1 cellular context compared by ENCODE assay signal in the genomic region with DNA sequence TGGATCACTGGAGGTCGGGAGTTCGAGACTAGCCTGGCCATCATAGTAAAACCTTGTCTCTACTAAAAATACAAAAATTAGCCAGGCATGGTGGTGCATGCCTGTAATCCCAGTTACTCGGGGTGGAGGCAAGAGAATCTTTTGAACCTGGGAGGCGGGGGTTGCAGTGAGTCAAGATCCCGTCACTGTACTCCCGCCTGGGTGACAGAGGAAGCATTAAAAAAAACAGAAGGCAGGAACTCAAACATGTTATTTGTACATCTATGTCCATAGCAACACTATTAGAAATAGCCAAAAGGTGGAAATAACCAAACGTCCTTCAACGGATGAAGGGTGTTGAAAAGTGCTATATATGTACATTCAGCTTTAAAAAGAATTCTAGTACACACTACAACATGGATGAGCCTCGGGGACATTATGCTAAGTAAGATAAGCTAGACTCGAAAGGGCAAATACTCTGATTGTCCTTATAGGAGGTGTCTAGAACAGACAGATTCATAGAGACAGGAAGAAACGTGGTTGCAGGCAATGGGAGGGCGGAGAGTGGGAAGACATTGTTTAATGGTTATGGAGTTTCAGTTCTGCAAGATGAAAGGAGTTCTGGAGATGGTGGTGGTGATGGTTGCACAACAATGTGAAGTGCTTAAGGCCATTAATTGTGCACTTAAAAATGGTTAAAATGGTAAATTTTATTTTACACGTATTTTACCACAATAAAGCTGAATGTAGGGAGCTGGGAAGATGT.
TF ChIP-seq lines count a peak whose summit lies in the region.

No MANE protein-coding gene starts in this region.

TF ChIP-seq in GM12878, 131 proteins besides CTCF, POLR2A, EP300 and RAD21 (continued from another document and continues in another):
- TF ChIP-seq, protein P1, sequence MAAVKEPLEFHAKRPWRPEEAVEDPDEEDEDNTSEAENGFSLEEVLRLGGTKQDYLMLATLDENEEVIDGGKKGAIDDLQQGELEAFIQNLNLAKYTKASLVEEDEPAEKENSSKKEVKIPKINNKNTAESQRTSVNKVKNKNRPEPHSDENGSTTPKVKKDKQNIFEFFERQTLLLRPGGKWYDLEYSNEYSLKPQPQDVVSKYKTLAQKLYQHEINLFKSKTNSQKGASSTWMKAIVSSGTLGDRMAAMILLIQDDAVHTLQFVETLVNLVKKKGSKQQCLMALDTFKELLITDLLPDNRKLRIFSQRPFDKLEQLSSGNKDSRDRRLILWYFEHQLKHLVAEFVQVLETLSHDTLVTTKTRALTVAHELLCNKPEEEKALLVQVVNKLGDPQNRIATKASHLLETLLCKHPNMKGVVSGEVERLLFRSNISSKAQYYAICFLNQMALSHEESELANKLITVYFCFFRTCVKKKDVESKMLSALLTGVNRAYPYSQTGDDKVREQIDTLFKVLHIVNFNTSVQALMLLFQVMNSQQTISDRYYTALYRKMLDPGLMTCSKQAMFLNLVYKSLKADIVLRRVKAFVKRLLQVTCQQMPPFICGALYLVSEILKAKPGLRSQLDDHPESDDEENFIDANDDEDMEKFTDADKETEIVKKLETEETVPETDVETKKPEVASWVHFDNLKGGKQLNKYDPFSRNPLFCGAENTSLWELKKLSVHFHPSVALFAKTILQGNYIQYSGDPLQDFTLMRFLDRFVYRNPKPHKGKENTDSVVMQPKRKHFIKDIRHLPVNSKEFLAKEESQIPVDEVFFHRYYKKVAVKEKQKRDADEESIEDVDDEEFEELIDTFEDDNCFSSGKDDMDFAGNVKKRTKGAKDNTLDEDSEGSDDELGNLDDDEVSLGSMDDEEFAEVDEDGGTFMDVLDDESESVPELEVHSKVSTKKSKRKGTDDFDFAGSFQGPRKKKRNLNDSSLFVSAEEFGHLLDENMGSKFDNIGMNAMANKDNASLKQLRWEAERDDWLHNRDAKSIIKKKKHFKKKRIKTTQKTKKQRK (IDR thresholded peaks at IDR 0.05; ENCODE audit: low read depth, low read length), result no peak
- TF ChIP-seq RB1 (IDR thresholded peaks at IDR 0.05; ENCODE audit: borderline replicate concordance) (no peak), MTA3 (IDR thresholded peaks at IDR 0.05; ENCODE audit: borderline replicate concordance, low read length) (peak; percentile 58; the same call in 1 of the 2 replicates), ASH2L (IDR thresholded peaks at IDR 0.05; ENCODE audit: borderline replicate concordance, low read depth) (no peak), RBBP5 (conservative IDR thresholded peaks at IDR 0.05) (no peak), ZBED1 (IDR thresholded peaks at IDR 0.05; ENCODE audit: borderline replicate concordance) (no peak), CREM (IDR thresholded peaks at IDR 0.05; ENCODE audit: low read depth) (0 out of 2 replicates have a peak, but pooled peaks have one; percentile 42), MTA2 (IDR thresholded peaks at IDR 0.05; ENCODE audit: low read depth) (peak; percentile 97), SIX5 (IDR thresholded peaks at IDR 0.05; ENCODE audit: low read depth, low read length, severe bottlenecking) (no peak), RCOR1 (conservative IDR thresholded peaks at IDR 0.05; ENCODE audit: low read depth, low read length) (no peak), NR2C2 (IDR thresholded peaks at IDR 0.05; ENCODE audit: borderline replicate concordance, control insufficient read depth, insufficient read length, low read depth) (no peak), BACH1 (IDR thresholded peaks at IDR 0.05; ENCODE audit: borderline replicate concordance) (peak; percentile 58; the same call in 1 of the 2 replicates), ZNF622 (IDR thresholded peaks at IDR 0.05) (no peak), BRCA1 (IDR thresholded peaks at IDR 0.05; ENCODE audit: low read depth, low read length) (no peak), IRF4 (IDR thresholded peaks at IDR 0.05; ENCODE audit: low read depth, low read length) (peak; percentile 95), CEBPB (IDR thresholded peaks at IDR 0.05; ENCODE audit: borderline replicate concordance in 1 of 2, low read depth in 2 of 2, low read length in 2 of 2) (peak in 1 of 2 experiments; percentile 87; a peak in 2 of 4 replicates), MXI1 (IDR thresholded peaks at IDR 0.05; ENCODE audit: low read depth, low read length) (no peak), NFIC (IDR thresholded peaks at IDR 0.05; ENCODE audit: low read depth, low read length) (peak; percentile 88), HDAC2 (IDR thresholded peaks at IDR 0.05) (no peak), PML (IDR thresholded peaks at IDR 0.05; ENCODE audit: low read length) (no peak)
- TF ChIP-seq, protein P2, sequence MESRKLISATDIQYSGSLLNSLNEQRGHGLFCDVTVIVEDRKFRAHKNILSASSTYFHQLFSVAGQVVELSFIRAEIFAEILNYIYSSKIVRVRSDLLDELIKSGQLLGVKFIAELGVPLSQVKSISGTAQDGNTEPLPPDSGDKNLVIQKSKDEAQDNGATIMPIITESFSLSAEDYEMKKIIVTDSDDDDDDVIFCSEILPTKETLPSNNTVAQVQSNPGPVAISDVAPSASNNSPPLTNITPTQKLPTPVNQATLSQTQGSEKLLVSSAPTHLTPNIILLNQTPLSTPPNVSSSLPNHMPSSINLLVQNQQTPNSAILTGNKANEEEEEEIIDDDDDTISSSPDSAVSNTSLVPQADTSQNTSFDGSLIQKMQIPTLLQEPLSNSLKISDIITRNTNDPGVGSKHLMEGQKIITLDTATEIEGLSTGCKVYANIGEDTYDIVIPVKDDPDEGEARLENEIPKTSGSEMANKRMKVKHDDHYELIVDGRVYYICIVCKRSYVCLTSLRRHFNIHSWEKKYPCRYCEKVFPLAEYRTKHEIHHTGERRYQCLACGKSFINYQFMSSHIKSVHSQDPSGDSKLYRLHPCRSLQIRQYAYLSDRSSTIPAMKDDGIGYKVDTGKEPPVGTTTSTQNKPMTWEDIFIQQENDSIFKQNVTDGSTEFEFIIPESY (IDR thresholded peaks at IDR 0.05), result no peak
- TF ChIP-seq, protein P3, sequence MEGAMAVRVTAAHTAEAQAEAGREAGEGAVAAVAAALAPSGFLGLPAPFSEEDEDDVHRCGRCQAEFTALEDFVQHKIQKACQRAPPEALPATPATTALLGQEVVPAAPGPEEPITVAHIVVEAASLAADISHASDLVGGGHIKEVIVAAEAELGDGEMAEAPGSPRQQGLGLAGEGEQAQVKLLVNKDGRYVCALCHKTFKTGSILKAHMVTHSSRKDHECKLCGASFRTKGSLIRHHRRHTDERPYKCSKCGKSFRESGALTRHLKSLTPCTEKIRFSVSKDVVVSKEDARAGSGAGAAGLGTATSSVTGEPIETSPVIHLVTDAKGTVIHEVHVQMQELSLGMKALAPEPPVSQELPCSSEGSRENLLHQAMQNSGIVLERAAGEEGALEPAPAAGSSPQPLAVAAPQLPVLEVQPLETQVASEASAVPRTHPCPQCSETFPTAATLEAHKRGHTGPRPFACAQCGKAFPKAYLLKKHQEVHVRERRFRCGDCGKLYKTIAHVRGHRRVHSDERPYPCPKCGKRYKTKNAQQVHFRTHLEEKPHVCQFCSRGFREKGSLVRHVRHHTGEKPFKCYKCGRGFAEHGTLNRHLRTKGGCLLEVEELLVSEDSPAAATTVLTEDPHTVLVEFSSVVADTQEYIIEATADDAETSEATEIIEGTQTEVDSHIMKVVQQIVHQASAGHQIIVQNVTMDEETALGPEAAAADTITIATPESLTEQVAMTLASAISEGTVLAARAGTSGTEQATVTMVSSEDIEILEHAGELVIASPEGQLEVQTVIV (IDR thresholded peaks at IDR 0.05; ENCODE audit: borderline replicate concordance, partially characterized antibody), result no peak
- TF ChIP-seq, protein P4, sequence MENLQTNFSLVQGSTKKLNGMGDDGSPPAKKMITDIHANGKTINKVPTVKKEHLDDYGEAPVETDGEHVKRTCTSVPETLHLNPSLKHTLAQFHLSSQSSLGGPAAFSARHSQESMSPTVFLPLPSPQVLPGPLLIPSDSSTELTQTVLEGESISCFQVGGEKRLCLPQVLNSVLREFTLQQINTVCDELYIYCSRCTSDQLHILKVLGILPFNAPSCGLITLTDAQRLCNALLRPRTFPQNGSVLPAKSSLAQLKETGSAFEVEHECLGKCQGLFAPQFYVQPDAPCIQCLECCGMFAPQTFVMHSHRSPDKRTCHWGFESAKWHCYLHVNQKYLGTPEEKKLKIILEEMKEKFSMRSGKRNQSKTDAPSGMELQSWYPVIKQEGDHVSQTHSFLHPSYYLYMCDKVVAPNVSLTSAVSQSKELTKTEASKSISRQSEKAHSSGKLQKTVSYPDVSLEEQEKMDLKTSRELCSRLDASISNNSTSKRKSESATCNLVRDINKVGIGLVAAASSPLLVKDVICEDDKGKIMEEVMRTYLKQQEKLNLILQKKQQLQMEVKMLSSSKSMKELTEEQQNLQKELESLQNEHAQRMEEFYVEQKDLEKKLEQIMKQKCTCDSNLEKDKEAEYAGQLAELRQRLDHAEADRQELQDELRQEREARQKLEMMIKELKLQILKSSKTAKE (IDR thresholded peaks at IDR 0.05; ENCODE audit: low read depth, poor library complexity, severe bottlenecking), result peak; percentile 53
- TF ChIP-seq, protein P5, sequence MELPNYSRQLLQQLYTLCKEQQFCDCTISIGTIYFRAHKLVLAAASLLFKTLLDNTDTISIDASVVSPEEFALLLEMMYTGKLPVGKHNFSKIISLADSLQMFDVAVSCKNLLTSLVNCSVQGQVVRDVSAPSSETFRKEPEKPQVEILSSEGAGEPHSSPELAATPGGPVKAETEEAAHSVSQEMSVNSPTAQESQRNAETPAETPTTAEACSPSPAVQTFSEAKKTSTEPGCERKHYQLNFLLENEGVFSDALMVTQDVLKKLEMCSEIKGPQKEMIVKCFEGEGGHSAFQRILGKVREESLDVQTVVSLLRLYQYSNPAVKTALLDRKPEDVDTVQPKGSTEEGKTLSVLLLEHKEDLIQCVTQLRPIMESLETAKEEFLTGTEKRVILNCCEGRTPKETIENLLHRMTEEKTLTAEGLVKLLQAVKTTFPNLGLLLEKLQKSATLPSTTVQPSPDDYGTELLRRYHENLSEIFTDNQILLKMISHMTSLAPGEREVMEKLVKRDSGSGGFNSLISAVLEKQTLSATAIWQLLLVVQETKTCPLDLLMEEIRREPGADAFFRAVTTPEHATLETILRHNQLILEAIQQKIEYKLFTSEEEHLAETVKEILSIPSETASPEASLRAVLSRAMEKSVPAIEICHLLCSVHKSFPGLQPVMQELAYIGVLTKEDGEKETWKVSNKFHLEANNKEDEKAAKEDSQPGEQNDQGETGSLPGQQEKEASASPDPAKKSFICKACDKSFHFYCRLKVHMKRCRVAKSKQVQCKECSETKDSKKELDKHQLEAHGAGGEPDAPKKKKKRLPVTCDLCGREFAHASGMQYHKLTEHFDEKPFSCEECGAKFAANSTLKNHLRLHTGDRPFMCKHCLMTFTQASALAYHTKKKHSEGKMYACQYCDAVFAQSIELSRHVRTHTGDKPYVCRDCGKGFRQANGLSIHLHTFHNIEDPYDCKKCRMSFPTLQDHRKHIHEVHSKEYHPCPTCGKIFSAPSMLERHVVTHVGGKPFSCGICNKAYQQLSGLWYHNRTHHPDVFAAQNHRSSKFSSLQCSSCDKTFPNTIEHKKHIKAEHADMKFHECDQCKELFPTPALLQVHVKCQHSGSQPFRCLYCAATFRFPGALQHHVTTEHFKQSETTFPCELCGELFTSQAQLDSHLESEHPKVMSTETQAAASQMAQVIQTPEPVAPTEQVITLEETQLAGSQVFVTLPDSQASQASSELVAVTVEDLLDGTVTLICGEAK (IDR thresholded peaks at IDR 0.05; ENCODE audit: borderline replicate concordance), result no peak
- TF ChIP-seq, protein P6, sequence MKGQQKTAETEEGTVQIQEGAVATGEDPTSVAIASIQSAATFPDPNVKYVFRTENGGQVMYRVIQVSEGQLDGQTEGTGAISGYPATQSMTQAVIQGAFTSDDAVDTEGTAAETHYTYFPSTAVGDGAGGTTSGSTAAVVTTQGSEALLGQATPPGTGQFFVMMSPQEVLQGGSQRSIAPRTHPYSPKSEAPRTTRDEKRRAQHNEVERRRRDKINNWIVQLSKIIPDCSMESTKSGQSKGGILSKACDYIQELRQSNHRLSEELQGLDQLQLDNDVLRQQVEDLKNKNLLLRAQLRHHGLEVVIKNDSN (IDR thresholded peaks at IDR 0.05; ENCODE audit: borderline replicate concordance, extremely low read length, insufficient read depth, low read depth, low read length), result no peak
- TF ChIP-seq, protein P7, sequence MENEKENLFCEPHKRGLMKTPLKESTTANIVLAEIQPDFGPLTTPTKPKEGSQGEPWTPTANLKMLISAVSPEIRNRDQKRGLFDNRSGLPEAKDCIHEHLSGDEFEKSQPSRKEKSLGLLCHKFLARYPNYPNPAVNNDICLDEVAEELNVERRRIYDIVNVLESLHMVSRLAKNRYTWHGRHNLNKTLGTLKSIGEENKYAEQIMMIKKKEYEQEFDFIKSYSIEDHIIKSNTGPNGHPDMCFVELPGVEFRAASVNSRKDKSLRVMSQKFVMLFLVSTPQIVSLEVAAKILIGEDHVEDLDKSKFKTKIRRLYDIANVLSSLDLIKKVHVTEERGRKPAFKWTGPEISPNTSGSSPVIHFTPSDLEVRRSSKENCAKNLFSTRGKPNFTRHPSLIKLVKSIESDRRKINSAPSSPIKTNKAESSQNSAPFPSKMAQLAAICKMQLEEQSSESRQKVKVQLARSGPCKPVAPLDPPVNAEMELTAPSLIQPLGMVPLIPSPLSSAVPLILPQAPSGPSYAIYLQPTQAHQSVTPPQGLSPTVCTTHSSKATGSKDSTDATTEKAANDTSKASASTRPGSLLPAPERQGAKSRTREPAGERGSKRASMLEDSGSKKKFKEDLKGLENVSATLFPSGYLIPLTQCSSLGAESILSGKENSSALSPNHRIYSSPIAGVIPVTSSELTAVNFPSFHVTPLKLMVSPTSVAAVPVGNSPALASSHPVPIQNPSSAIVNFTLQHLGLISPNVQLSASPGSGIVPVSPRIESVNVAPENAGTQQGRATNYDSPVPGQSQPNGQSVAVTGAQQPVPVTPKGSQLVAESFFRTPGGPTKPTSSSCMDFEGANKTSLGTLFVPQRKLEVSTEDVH (IDR thresholded peaks at IDR 0.05; ENCODE audit: low read depth, partially characterized antibody), result no peak
- TF ChIP-seq, protein P8, sequence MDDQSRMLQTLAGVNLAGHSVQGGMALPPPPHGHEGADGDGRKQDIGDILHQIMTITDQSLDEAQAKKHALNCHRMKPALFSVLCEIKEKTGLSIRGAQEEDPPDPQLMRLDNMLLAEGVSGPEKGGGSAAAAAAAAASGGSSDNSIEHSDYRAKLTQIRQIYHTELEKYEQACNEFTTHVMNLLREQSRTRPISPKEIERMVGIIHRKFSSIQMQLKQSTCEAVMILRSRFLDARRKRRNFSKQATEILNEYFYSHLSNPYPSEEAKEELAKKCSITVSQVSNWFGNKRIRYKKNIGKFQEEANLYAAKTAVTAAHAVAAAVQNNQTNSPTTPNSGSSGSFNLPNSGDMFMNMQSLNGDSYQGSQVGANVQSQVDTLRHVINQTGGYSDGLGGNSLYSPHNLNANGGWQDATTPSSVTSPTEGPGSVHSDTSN (IDR thresholded peaks at IDR 0.05; ENCODE audit: insufficient replicate concordance, low read depth, low read length), result peak; percentile 66
- TF ChIP-seq, protein P9, sequence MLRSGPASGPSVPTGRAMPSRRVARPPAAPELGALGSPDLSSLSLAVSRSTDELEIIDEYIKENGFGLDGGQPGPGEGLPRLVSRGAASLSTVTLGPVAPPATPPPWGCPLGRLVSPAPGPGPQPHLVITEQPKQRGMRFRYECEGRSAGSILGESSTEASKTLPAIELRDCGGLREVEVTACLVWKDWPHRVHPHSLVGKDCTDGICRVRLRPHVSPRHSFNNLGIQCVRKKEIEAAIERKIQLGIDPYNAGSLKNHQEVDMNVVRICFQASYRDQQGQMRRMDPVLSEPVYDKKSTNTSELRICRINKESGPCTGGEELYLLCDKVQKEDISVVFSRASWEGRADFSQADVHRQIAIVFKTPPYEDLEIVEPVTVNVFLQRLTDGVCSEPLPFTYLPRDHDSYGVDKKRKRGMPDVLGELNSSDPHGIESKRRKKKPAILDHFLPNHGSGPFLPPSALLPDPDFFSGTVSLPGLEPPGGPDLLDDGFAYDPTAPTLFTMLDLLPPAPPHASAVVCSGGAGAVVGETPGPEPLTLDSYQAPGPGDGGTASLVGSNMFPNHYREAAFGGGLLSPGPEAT (IDR thresholded peaks at IDR 0.05; ENCODE audit: low read depth), result peak; percentile 79
- TF ChIP-seq, protein P10, sequence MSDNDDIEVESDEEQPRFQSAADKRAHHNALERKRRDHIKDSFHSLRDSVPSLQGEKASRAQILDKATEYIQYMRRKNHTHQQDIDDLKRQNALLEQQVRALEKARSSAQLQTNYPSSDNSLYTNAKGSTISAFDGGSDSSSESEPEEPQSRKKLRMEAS (IDR thresholded peaks at IDR 0.05; ENCODE audit: low read depth, low read length), result no peak
